ENCODE assay signal across 13 cellular contexts in genomic region chr3:41370307-41370706, GRCh38.
A peak's percentile ranks its signal among the peaks of the same experiment; 100 is the strongest.
DNase-seq lines count a peak whose midpoint lies in the region; ATAC-seq, FAIRE-seq and TF ChIP-seq lines count a peak whose summit lies in the region.
"Had no signal": no experiment of that assay in that cellular context is flagged by ENCODE, and none has a peak within 500 bp of the region (broad histone marks: within the 10 kb centered on the region; RNA-seq: fewer than 3 reads in every experiment).

No MANE protein-coding gene starts in this region.

- CTCF ChIA-PET in HepG2 (lab: Yijun Ruan, JAX; ENCODE audit: low intra/inter-chr PET ratio, low total read pairs) = no interaction called here

- H3K27ac ChIP-seq in HepG2 (ENCODE audit: extremely low read length, insufficient read depth, low read length) (no peak overlapping the region), right lobe of liver (no peak overlapping the region), neural progenitor cell (no peak overlapping the region)

- in situ Hi-C loops in HepG2 (cut with HindIII; ENCODE audit: extremely low pct_ligation_motif_present, low pct_unique_long_range_greater_than_20kb) = no loop called here

- peak overlapping the region; percentile 22 for H3K4me3 Mint-ChIP-seq in neural progenitor cell
- H3K4me3 Mint-ChIP-seq: HFFc6 had no signal

- TF ChIP-seq RAD21 in HepG2 (CRISPR knock-in tag; IDR thresholded peaks at IDR 0.05) = no peak

- H4K20me1 ChIP-seq in HepG2 (ENCODE audit: insufficient read depth, low read length) = no peaks in the 10 kb centered on the region
- H4K20me1 ChIP-seq in neural progenitor cell (ENCODE audit: low read depth) = no peaks in the 10 kb centered on the region

- H3K4me1 Mint-ChIP-seq in neural progenitor cell = peaks cover 22% of the 10 kb centered on the region

- TF ChIP-seq EP300 in HepG2 (IDR thresholded peaks at IDR 0.05; ENCODE audit: low read depth in 2 of 2, low read length in 2 of 2) (no peak), HepG2 (CRISPR knock-in tag; IDR thresholded peaks at IDR 0.05; ENCODE audit: borderline replicate concordance) (no peak)

- TF ChIP-seq POLR2A in HepG2 (IDR thresholded peaks at IDR 0.05; ENCODE audit: insufficient read depth in 1 of 2, low read depth in 2 of 2, low read length in 2 of 2) (no peak), right lobe of liver (IDR thresholded peaks at IDR 0.05) (no peak)

- peaks cover 20% of the 10 kb centered on the region for H3K9me3 Mint-ChIP-seq in neural progenitor cell
- H3K9me3 Mint-ChIP-seq: HFFc6 had no signal

- POLR2A ChIA-PET in HepG2 (lab: Yijun Ruan, JAX) = no interaction called here

- H3K4me3 ChIP-seq in HepG2 (replicated peaks in 1 of 3; ENCODE audit: insufficient read depth in 1 of 3, low read depth in 2 of 3, low read length in 3 of 3) (no peak overlapping the region), right lobe of liver (no peak overlapping the region), epithelial cell of esophagus (ENCODE audit: low read length) (no peak overlapping the region), neural progenitor cell (no peak overlapping the region)

- H3K36me3 ChIP-seq in HepG2 (replicated peaks in 1 of 2; ENCODE audit: control insufficient read depth in 1 of 2, insufficient read depth in 2 of 2, low read length in 2 of 2) (no peaks in the 10 kb centered on the region), right lobe of liver (no peaks in the 10 kb centered on the region), neural progenitor cell (no peaks in the 10 kb centered on the region)

- DNase-seq in HepG2 (ENCODE audit: low spot score) (no peak), right lobe of liver (no peak), epithelial cell of esophagus (ENCODE audit: low read depth) (peak; percentile 19), neural progenitor cell (ENCODE audit: low spot score) (no peak), ureter (ENCODE audit: low spot score) (no peak), NCI-H2107 (lab: John Stamatoyannopoulos, UW) (no peak)
- DNase-seq in effector CD8-positive, alpha-beta T cell (lab: John Stamatoyannopoulos, UW) = no peak
- DNase-seq: C1 segment of cervical spinal cord, GF-D8, HFFc6, NCI-H1694, RPMI8226 had no signal

- H3F3A ChIP-seq in neural progenitor cell (ENCODE audit: low read depth) = peaks cover 4% of the 10 kb centered on the region

- peak overlapping the region; percentile 51 for H3K4me2 ChIP-seq in HepG2 (ENCODE audit: low read depth, low read length)
- H3K4me2 ChIP-seq in neural progenitor cell = peak overlapping the region; percentile 60

- ATAC-seq in HepG2 = peak; percentile 39; the same call in 2 of the 3 replicates
- no peak for ATAC-seq in right lobe of liver

- peak overlapping the region; percentile 3 for H3K27ac Mint-ChIP-seq in neural progenitor cell
- H3K27ac Mint-ChIP-seq: HFFc6 had no signal

- TF ChIP-seq CTCF in HepG2 (CRISPR knock-in tag; IDR thresholded peaks at IDR 0.05) = no peak
- no peak for TF ChIP-seq CTCF in right lobe of liver (IDR thresholded peaks at IDR 0.05)
- TF ChIP-seq CTCF in epithelial cell of esophagus (IDR thresholded peaks at IDR 0.05; ENCODE audit: insufficient read depth, low read depth, low read length, missing control alignments) = no peak
- no peak for TF ChIP-seq CTCF in neural progenitor cell (IDR thresholded peaks at IDR 0.05)

- H3K36me3 Mint-ChIP-seq in neural progenitor cell = peaks cover 1% of the 10 kb centered on the region

- H2AFZ ChIP-seq in HepG2 (ENCODE audit: low read length) (no peak overlapping the region), neural progenitor cell (replicated peaks) (peak overlapping the region; percentile 78)

- H3K79me2 ChIP-seq in HepG2 (ENCODE audit: insufficient read depth, low read length) = no peaks in the 10 kb centered on the region
- H3K79me2 ChIP-seq in neural progenitor cell (ENCODE audit: low read depth) = no peaks in the 10 kb centered on the region

- H3K9me3 ChIP-seq in HepG2 (ENCODE audit: low read length) (no peaks in the 10 kb centered on the region), right lobe of liver (no peaks in the 10 kb centered on the region), neural progenitor cell (ENCODE audit: low read depth) (no peaks in the 10 kb centered on the region)

- H3K27me3 Mint-ChIP-seq in neural progenitor cell (ENCODE audit: insufficient read depth, low read depth) = no peaks in the 10 kb centered on the region

- H3K27me3 ChIP-seq in HepG2 (ENCODE audit: control insufficient read depth in 1 of 2, insufficient read depth in 2 of 2, low read length in 2 of 2) (no peaks in the 10 kb centered on the region; a peak in 1 of 5 replicates), right lobe of liver (no peaks in the 10 kb centered on the region), neural progenitor cell (no peaks in the 10 kb centered on the region)

- intact Hi-C loops in HepG2 (cut with micrococcal nuclease; ENCODE audit: unreplicated experiment) = no loop called here
- intact Hi-C loops in right lobe of liver (cut with DNase I) = no loop called here

- H3K4me1 ChIP-seq in HepG2 (ENCODE audit: insufficient read depth, low read length) = peaks cover 30% of the 10 kb centered on the region
- H3K4me1 ChIP-seq in right lobe of liver = no peaks in the 10 kb centered on the region
- peaks cover 27% of the 10 kb centered on the region for H3K4me1 ChIP-seq in neural progenitor cell

- no peak overlapping the region for H3K9ac ChIP-seq in HepG2 (ENCODE audit: insufficient read depth, low read depth, low read length)
- no peak overlapping the region for H3K9ac ChIP-seq in neural progenitor cell

- no TSS peak for BruUV-seq in HepG2 (replicated peaks; lab: Mats Ljungman, UMichigan)

- no peak for FAIRE-seq in HepG2 (lab: Jason Lieb, UNC)
- FAIRE-seq: GM12891 had no signal

- 89% methylated on average over 4 of the region's 7 CpGs for WGBS in HepG2 (ENCODE audit: low lambda C conversion rate)
- WGBS in right lobe of liver (ENCODE audit: insufficient coverage, low coverage, low lambda C conversion rate, missing lambda C conversion rate) = 100% methylated on average over 3 of the region's 7 CpGs

TF ChIP-seq in HepG2, 621 proteins besides CTCF, POLR2A, EP300 and RAD21 (continues in another document):
- TF ChIP-seq ZNF264 (CRISPR knock-in tag; IDR thresholded peaks at IDR 0.05) (no peak), ZBTB14 (CRISPR knock-in tag; IDR thresholded peaks at IDR 0.05) (no peak), ZNF616 (CRISPR knock-in tag; IDR thresholded peaks at IDR 0.05; ENCODE audit: low read depth) (no peak), AKNA (CRISPR knock-in tag; IDR thresholded peaks at IDR 0.05; ENCODE audit: borderline replicate concordance) (no peak), MXD1 (CRISPR knock-in tag; IDR thresholded peaks at IDR 0.05) (no peak), IRF1 (CRISPR knock-in tag; IDR thresholded peaks at IDR 0.05; ENCODE audit: low read depth) (no peak), ZBTB1 (CRISPR knock-in tag; IDR thresholded peaks at IDR 0.05; ENCODE audit: borderline replicate concordance) (no peak), HOXA5 (CRISPR knock-in tag; IDR thresholded peaks at IDR 0.05) (no peak)
